18 cellular contexts compared by ENCODE assay signal in genomic region chr2:119921825-119922224, GRCh38.
DNase-seq lines count a peak whose midpoint lies in the region; ATAC-seq and TF ChIP-seq lines count a peak whose summit lies in the region.
"Had no signal": no experiment of that assay in that cellular context is flagged by ENCODE, and none has a peak within 500 bp of the region (broad histone marks: within the 10 kb centered on the region; RNA-seq: fewer than 3 reads in every experiment).

No MANE protein-coding gene starts in this region.

- no peak for TF ChIP-seq CTCF in CD4-positive, alpha-beta T cell (IDR thresholded peaks at IDR 0.05)
- no peak for TF ChIP-seq CTCF in CD8-positive, alpha-beta T cell (IDR thresholded peaks at IDR 0.05)

- H3K9me3 ChIP-seq in CD4-positive, alpha-beta T cell (ENCODE audit: control insufficient read depth, low read length), result no peaks in the 10 kb centered on the region
- no peaks in the 10 kb centered on the region for H3K9me3 ChIP-seq in CD8-positive, alpha-beta T cell (ENCODE audit: low read length)
- H3K9me3 ChIP-seq in naive thymus-derived CD4-positive, alpha-beta T cell (ENCODE audit: control insufficient read depth in 2 of 3, low read length in 3 of 3), result no peaks in the 10 kb centered on the region
- H3K9me3 ChIP-seq: MG63, Peyer's patch had no signal

- intact Hi-C loops in CD4-positive, alpha-beta T cell (cut with DNase I, micrococcal nuclease), result no loop called here
- intact Hi-C loops in CD8-positive, alpha-beta T cell (cut with DNase I, micrococcal nuclease), result loop anchor here in 1 of 2 experiments (2.0 kb wide), 1 partner anchor 13 kb away; no protein-coding TSS in a partner anchor
- intact Hi-C loops in naive thymus-derived CD4-positive, alpha-beta T cell (cut with micrococcal nuclease), result no loop called here

- no peak overlapping the region for H3K27ac ChIP-seq in CD4-positive, alpha-beta T cell (ENCODE audit: low read depth, low read length)
- H3K27ac ChIP-seq in CD8-positive, alpha-beta T cell (ENCODE audit: low read depth, low read length), result no peak overlapping the region
- H3K27ac ChIP-seq in naive thymus-derived CD4-positive, alpha-beta T cell (ENCODE audit: low read depth, low read length), result no peak overlapping the region
- H3K27ac ChIP-seq: Peyer's patch had no signal

- no peaks in the 10 kb centered on the region for H3K36me3 ChIP-seq in CD8-positive, alpha-beta T cell (ENCODE audit: insufficient read depth, low read length)
- H3K36me3 ChIP-seq in naive thymus-derived CD4-positive, alpha-beta T cell (ENCODE audit: control insufficient read depth in 2 of 3, insufficient read depth in 3 of 3, low read length in 3 of 3), result no peaks in the 10 kb centered on the region
- H3K36me3 ChIP-seq: MG63, Peyer's patch had no signal

- no peaks in the 10 kb centered on the region for H3K9me3 Mint-ChIP-seq in CD4-positive, alpha-beta T cell
- no peaks in the 10 kb centered on the region for H3K9me3 Mint-ChIP-seq in CD8-positive, alpha-beta T cell
- H3K9me3 Mint-ChIP-seq in activated naive CD8-positive, alpha-beta T cell treated with anti-CD3 and anti-CD28 coated beads for 36 hours, result peaks cover 2% of the 10 kb centered on the region
- H3K9me3 Mint-ChIP-seq in naive thymus-derived CD4-positive, alpha-beta T cell, result peaks cover 0 to 2% (median 0%) of the 10 kb centered on the region in 11 donors
- H3K9me3 Mint-ChIP-seq: H9, HFFc6 had no signal

- ATAC-seq in CD4-positive, alpha-beta T cell (ENCODE audit: poor library complexity), result peak; percentile 37
- peak; percentile 48 for ATAC-seq in CD8-positive, alpha-beta T cell
- ATAC-seq in naive thymus-derived CD4-positive, alpha-beta T cell, result no peak

- CTCF ChIA-PET in CD4-positive, alpha-beta T cell (lab: Charles Lee), result no interaction called here
- CTCF ChIA-PET in CD8-positive, alpha-beta T cell (lab: Charles Lee), result no interaction called here
- CTCF ChIA-PET in naive thymus-derived CD4-positive, alpha-beta T cell (lab: Charles Lee), result no interaction called here

- peaks cover 61% of the 10 kb centered on the region for H3K4me1 Mint-ChIP-seq in CD4-positive, alpha-beta T cell (ENCODE audit: low read depth)
- H3K4me1 Mint-ChIP-seq in CD8-positive, alpha-beta T cell (ENCODE audit: low read depth), result peaks cover 45% of the 10 kb centered on the region
- H3K4me1 Mint-ChIP-seq in activated naive CD8-positive, alpha-beta T cell treated with anti-CD3 and anti-CD28 coated beads for 36 hours, result peaks cover 36% of the 10 kb centered on the region
- peaks cover 18 to 53% (median 42%) of the 10 kb centered on the region in 7 donors for H3K4me1 Mint-ChIP-seq in naive thymus-derived CD4-positive, alpha-beta T cell

- no peaks in the 10 kb centered on the region for H3K27me3 ChIP-seq in CD4-positive, alpha-beta T cell (ENCODE audit: control insufficient read depth, insufficient read depth, low read length)
- H3K27me3 ChIP-seq in CD8-positive, alpha-beta T cell (ENCODE audit: insufficient read depth, low read length), result no peaks in the 10 kb centered on the region
- no peaks in the 10 kb centered on the region for H3K27me3 ChIP-seq in naive thymus-derived CD4-positive, alpha-beta T cell (ENCODE audit: control insufficient read depth in 2 of 2, insufficient read depth in 2 of 2, low read length in 2 of 2)
- H3K27me3 ChIP-seq: MG63, Peyer's patch had no signal

- H3K27me3 Mint-ChIP-seq in CD4-positive, alpha-beta T cell, result no peaks in the 10 kb centered on the region
- no peaks in the 10 kb centered on the region for H3K27me3 Mint-ChIP-seq in CD8-positive, alpha-beta T cell (ENCODE audit: low read depth)
- no peaks in the 10 kb centered on the region for H3K27me3 Mint-ChIP-seq in activated naive CD8-positive, alpha-beta T cell treated with anti-CD3 and anti-CD28 coated beads for 36 hours
- H3K27me3 Mint-ChIP-seq in naive thymus-derived CD4-positive, alpha-beta T cell, result no peaks in the 10 kb centered on the region

- H3K27ac Mint-ChIP-seq in CD4-positive, alpha-beta T cell, result peak overlapping the region; percentile 81
- peak overlapping the region; percentile 86 for H3K27ac Mint-ChIP-seq in CD8-positive, alpha-beta T cell
- H3K27ac Mint-ChIP-seq in activated naive CD8-positive, alpha-beta T cell treated with anti-CD3 and anti-CD28 coated beads for 36 hours, result peak overlapping the region; percentile 25
- H3K27ac Mint-ChIP-seq in naive thymus-derived CD4-positive, alpha-beta T cell, result peak overlapping the region in 8 of 9 donors; percentile 33 to 93 (median 72)
- H3K27ac Mint-ChIP-seq: H9, HFFc6 had no signal

- H3K4me3 ChIP-seq in CD8-positive, alpha-beta T cell (ENCODE audit: low read depth, low read length), result no peak overlapping the region
- no peak overlapping the region for H3K4me3 ChIP-seq in naive thymus-derived CD4-positive, alpha-beta T cell (ENCODE audit: low read length)
- H3K4me3 ChIP-seq: MG63, Peyer's patch had no signal

- no peak for DNase-seq in CD4-positive, alpha-beta T cell
- DNase-seq in CD8-positive, alpha-beta T cell, result no peak
- DNase-seq in activated naive CD8-positive, alpha-beta T cell treated with anti-CD3 and anti-CD28 coated beads for 36 hours, result no peak
- DNase-seq in naive thymus-derived CD4-positive, alpha-beta T cell, result peak in 5 of 9 donors; percentile 6 to 27 (median 21)
- DNase-seq in stimulated activated CD4-positive, alpha-beta T cell treated with anti-CD3 and anti-CD28 coated beads, Interleukin-15, amount 100 ng/mL, for 24 hours, result no peak
- DNase-seq in CD1c-positive myeloid dendritic cell (ENCODE audit: extremely low spot score), result no peak
- DNase-seq in activated gamma-delta T cell (lab: John Stamatoyannopoulos, UW), result no peak
- DNase-seq: DMS79, H9, HFFc6, MG63, NCI-H1417, NCI-H1694 treated with DMSO at 0.1 percent for 48 hours, NCI-H2081 treated with DMSO at 0.1 percent for 48 hours, NCI-H2171 treated with DMSO at 0.1 percent for 48 hours, NCI-H524 treated with DMSO at 0.1 percent for 48 hours, NCI-H82, Peyer's patch had no signal

- POLR2A ChIA-PET in CD4-positive, alpha-beta T cell (lab: Charles Lee), result no interaction called here
- POLR2A ChIA-PET in CD8-positive, alpha-beta T cell (lab: Charles Lee), result no interaction called here
- POLR2A ChIA-PET in naive thymus-derived CD4-positive, alpha-beta T cell (lab: Charles Lee), result interaction anchor here (1.1 kb wide), 1 partner anchor 8 kb away, joined by 5 read pairs; no protein-coding TSS in a partner anchor

- peaks cover 29% of the 10 kb centered on the region for H3K36me3 Mint-ChIP-seq in CD4-positive, alpha-beta T cell (ENCODE audit: low read depth)
- H3K36me3 Mint-ChIP-seq in CD8-positive, alpha-beta T cell, result peaks cover 18% of the 10 kb centered on the region
- H3K36me3 Mint-ChIP-seq in activated naive CD8-positive, alpha-beta T cell treated with anti-CD3 and anti-CD28 coated beads for 36 hours, result peaks cover 12% of the 10 kb centered on the region
- peaks cover 0 to 27% (median 12%) of the 10 kb centered on the region in 5 donors for H3K36me3 Mint-ChIP-seq in naive thymus-derived CD4-positive, alpha-beta T cell

- peaks cover 24% of the 10 kb centered on the region for H3K4me1 ChIP-seq in CD8-positive, alpha-beta T cell (ENCODE audit: insufficient read depth, low read length)
- peaks cover 0 to 16% of the 10 kb centered on the region in 2 donors for H3K4me1 ChIP-seq in naive thymus-derived CD4-positive, alpha-beta T cell (ENCODE audit: control insufficient read depth in 2 of 2, insufficient read depth in 2 of 2, low read length in 2 of 2)
- H3K4me1 ChIP-seq: Peyer's patch had no signal

- H3K4me3 Mint-ChIP-seq in CD4-positive, alpha-beta T cell, result no peak overlapping the region
- H3K4me3 Mint-ChIP-seq in CD8-positive, alpha-beta T cell, result peak overlapping the region; percentile 36
- no peak overlapping the region for H3K4me3 Mint-ChIP-seq in activated naive CD8-positive, alpha-beta T cell treated with anti-CD3 and anti-CD28 coated beads for 36 hours
- peak overlapping the region in 6 of 10 donors; percentile 0 to 66 (median 42) for H3K4me3 Mint-ChIP-seq in naive thymus-derived CD4-positive, alpha-beta T cell
- H3K4me3 Mint-ChIP-seq: H9, HFFc6 had no signal

Comparison
In these comparisons a context has a peak if more than half of its experiments do, and no peak if none do; other contexts are left out.
1. DNase-seq: peak in naive thymus-derived CD4-positive, alpha-beta T cell (5 of 9); none in CD4-positive, alpha-beta T cell (0 of 10), CD8-positive, alpha-beta T cell (0 of 7), activated naive CD8-positive, alpha-beta T cell treated with anti-CD3 and anti-CD28 coated beads for 36 hours (single experiment), stimulated activated CD4-positive, alpha-beta T cell treated with anti-CD3 and anti-CD28 coated beads, Interleukin-15, amount 100 ng/mL, for 24 hours (single experiment), CD1c-positive myeloid dendritic cell (single experiment) and activated gamma-delta T cell (single experiment).
2. H3K27ac Mint-ChIP-seq: peak in every context shown above with its lines; median percentile 86 in CD8-positive, alpha-beta T cell; 81 in CD4-positive, alpha-beta T cell; 72 in naive thymus-derived CD4-positive, alpha-beta T cell; 25 in activated naive CD8-positive, alpha-beta T cell treated with anti-CD3 and anti-CD28 coated beads for 36 hours.
3. H3K4me3 Mint-ChIP-seq: peak in CD8-positive, alpha-beta T cell (single experiment) and naive thymus-derived CD4-positive, alpha-beta T cell (6 of 10); none in CD4-positive, alpha-beta T cell (single experiment) and activated naive CD8-positive, alpha-beta T cell treated with anti-CD3 and anti-CD28 coated beads for 36 hours (single experiment).